Comparison of ENCODE assay signal across 23 cellular contexts in genomic region chr1:211313392-211313791, GRCh38. TPM values are rescaled to one million over a fixed set of nuclear protein-coding genes. Genes with fewer than 3 reads are reported as not detected.
DNase-seq lines count a peak whose midpoint lies in the region; ATAC-seq and TF ChIP-seq lines count a peak whose summit lies in the region.
"Had no signal": no experiment of that assay in that cellular context is flagged by ENCODE, and none has a peak within 500 bp of the region (broad histone marks: within the 10 kb centered on the region; RNA-seq: fewer than 3 reads in every experiment).

No MANE protein-coding gene starts in this region.

- peaks cover 19% of the 10 kb centered on the region for H3K36me3 Mint-ChIP-seq in natural killer cell
- H3K36me3 Mint-ChIP-seq in natural killer cell treated with Interleukin-12 subunit alpha and Interleukin-12 subunit beta and Interleukin-15 and Interleukin-18, amount 100 ng/mL, for 72 hours = peaks cover 14% of the 10 kb centered on the region
- H3K36me3 Mint-ChIP-seq in T-cell = peaks cover 23% of the 10 kb centered on the region
- peaks cover 8 to 15% (median 9%) of the 10 kb centered on the region in 5 donors for H3K36me3 Mint-ChIP-seq in naive thymus-derived CD4-positive, alpha-beta T cell
- H3K36me3 Mint-ChIP-seq in Caco-2 (ENCODE audit: insufficient read depth, unreplicated experiment) = peaks cover 12% of the 10 kb centered on the region

- H3K4me1 ChIP-seq in naive thymus-derived CD4-positive, alpha-beta T cell (ENCODE audit: control insufficient read depth in 2 of 2, insufficient read depth in 2 of 2, low read length in 2 of 2) = no peaks in the 10 kb centered on the region
- H3K4me1 ChIP-seq in Caco-2 = no peaks in the 10 kb centered on the region

- H3K27me3 ChIP-seq in naive thymus-derived CD4-positive, alpha-beta T cell (ENCODE audit: control insufficient read depth in 2 of 2, insufficient read depth in 2 of 2, low read length in 2 of 2) = no peaks in the 10 kb centered on the region
- H3K27me3 ChIP-seq in Caco-2 (replicated peaks; ENCODE audit: control insufficient read depth, insufficient read depth, low read length) = no peaks in the 10 kb centered on the region
- H3K27me3 ChIP-seq: MG63 had no signal

- ATAC-seq in natural killer cell (no peak), T-cell (replicated peaks in 1 of 4) (no peak)
- no peak for ATAC-seq in natural killer cell treated with Interleukin-12 subunit alpha and Interleukin-12 subunit beta and Interleukin-15 and Interleukin-18, amount 100 ng/mL, for 72 hours
- no peak for ATAC-seq in naive thymus-derived CD4-positive, alpha-beta T cell

- intact Hi-C loops in natural killer cell (cut with micrococcal nuclease) (no loop called here), Caco-2 (cut with micrococcal nuclease; ENCODE audit: unreplicated experiment) (no loop called here)
- intact Hi-C loops in naive thymus-derived CD4-positive, alpha-beta T cell (cut with micrococcal nuclease) = no loop called here

- H3K36me3 ChIP-seq in naive thymus-derived CD4-positive, alpha-beta T cell (ENCODE audit: control insufficient read depth in 2 of 3, insufficient read depth in 3 of 3, low read length in 3 of 3) = peaks cover 0 to 17% (median 3%) of the 10 kb centered on the region in 3 experiments
- H3K36me3 ChIP-seq in Caco-2 (ENCODE audit: control insufficient read depth, insufficient read depth, low read length) = no peaks in the 10 kb centered on the region

- H3K4me3 ChIP-seq in naive thymus-derived CD4-positive, alpha-beta T cell (ENCODE audit: low read length) = no peak overlapping the region
- H3K4me3 ChIP-seq in Caco-2 (ENCODE audit: low read depth, low read length) = no peak overlapping the region
- H3K4me3 ChIP-seq: MG63, SK-N-MC had no signal

- H3K4me3 Mint-ChIP-seq in natural killer cell = no peak overlapping the region
- no peak overlapping the region for H3K4me3 Mint-ChIP-seq in natural killer cell treated with Interleukin-12 subunit alpha and Interleukin-12 subunit beta and Interleukin-15 and Interleukin-18, amount 100 ng/mL, for 72 hours
- no peak overlapping the region for H3K4me3 Mint-ChIP-seq in T-cell
- H3K4me3 Mint-ChIP-seq in naive thymus-derived CD4-positive, alpha-beta T cell = no peak overlapping the region
- H3K4me3 Mint-ChIP-seq in Caco-2 (ENCODE audit: unreplicated experiment) = no peak overlapping the region
- H3K4me3 Mint-ChIP-seq: HFFc6, IgD-negative memory B cell had no signal

- H3K27me3 Mint-ChIP-seq in natural killer cell (ENCODE audit: low read depth in 2 of 2) = no peaks in the 10 kb centered on the region
- H3K27me3 Mint-ChIP-seq in natural killer cell treated with Interleukin-12 subunit alpha and Interleukin-12 subunit beta and Interleukin-15 and Interleukin-18, amount 100 ng/mL, for 72 hours = no peaks in the 10 kb centered on the region
- no peaks in the 10 kb centered on the region for H3K27me3 Mint-ChIP-seq in T-cell
- H3K27me3 Mint-ChIP-seq in naive thymus-derived CD4-positive, alpha-beta T cell = no peaks in the 10 kb centered on the region
- H3K27me3 Mint-ChIP-seq in Caco-2 (ENCODE audit: insufficient read depth, unreplicated experiment) = no peaks in the 10 kb centered on the region
- H3K27me3 Mint-ChIP-seq: IgD-negative memory B cell had no signal

- H3K4me1 Mint-ChIP-seq in natural killer cell (peaks cover 0 to 7% of the 10 kb centered on the region in 2 donors), T-cell (peaks cover 0 to 7% (median 7%) of the 10 kb centered on the region in 3 donors), Caco-2 (ENCODE audit: low read depth, unreplicated experiment) (no peaks in the 10 kb centered on the region)
- no peaks in the 10 kb centered on the region for H3K4me1 Mint-ChIP-seq in natural killer cell treated with Interleukin-12 subunit alpha and Interleukin-12 subunit beta and Interleukin-15 and Interleukin-18, amount 100 ng/mL, for 72 hours (ENCODE audit: low read depth in 2 of 2)
- peaks cover 0 to 16% (median 9%) of the 10 kb centered on the region in 7 donors for H3K4me1 Mint-ChIP-seq in naive thymus-derived CD4-positive, alpha-beta T cell

- H3K9me3 Mint-ChIP-seq in natural killer cell = no peaks in the 10 kb centered on the region
- no peaks in the 10 kb centered on the region for H3K9me3 Mint-ChIP-seq in natural killer cell treated with Interleukin-12 subunit alpha and Interleukin-12 subunit beta and Interleukin-15 and Interleukin-18, amount 100 ng/mL, for 72 hours
- H3K9me3 Mint-ChIP-seq in T-cell = no peaks in the 10 kb centered on the region
- no peaks in the 10 kb centered on the region for H3K9me3 Mint-ChIP-seq in naive thymus-derived CD4-positive, alpha-beta T cell
- H3K9me3 Mint-ChIP-seq in Caco-2 (ENCODE audit: unreplicated experiment) = no peaks in the 10 kb centered on the region
- H3K9me3 Mint-ChIP-seq: HFFc6, IgD-negative memory B cell had no signal

- DNase-seq in natural killer cell = no peak
- no peak for DNase-seq in natural killer cell treated with Interleukin-12 subunit alpha and Interleukin-12 subunit beta and Interleukin-15 and Interleukin-18, amount 100 ng/mL, for 72 hours (ENCODE audit: low spot score)
- DNase-seq in T-cell = no peak
- no peak for DNase-seq in naive thymus-derived CD4-positive, alpha-beta T cell
- DNase-seq in NCI-H187 treated with DMSO at 0.1 percent for 48 hours (lab: John Stamatoyannopoulos, UW) = no peak
- DNase-seq in LoVo (ENCODE audit: low spot score) = no peak
- DNase-seq in Caco-2 = no peak
- DNase-seq: AML-193, COR-L47, HFFc6, Karpas-422, MG63, NCI-H1048, NCI-H1436 treated with DMSO at 0.1 percent for 48 hours, NCI-H2029 treated with DMSO at 0.1 percent for 48 hours, NCI-H510A treated with DMSO at 0.1 percent for 48 hours, NCI-H774, OCI-M1, Right ventricle myocardium superior had no signal

- TF ChIP-seq CTCF in natural killer cell (IDR thresholded peaks at IDR 0.05) = no peak
- no peak for TF ChIP-seq CTCF in Caco-2 (IDR thresholded peaks at IDR 0.05; ENCODE audit: insufficient read depth in 1 of 2, low read depth in 1 of 2, low read length in 1 of 2, severe bottlenecking in 1 of 2, unreplicated experiment in 1 of 2)

- no TSS peak for BruUV-seq in Caco-2 (replicated peaks; lab: Mats Ljungman, UMichigan)

- H3K9me3 ChIP-seq in naive thymus-derived CD4-positive, alpha-beta T cell (ENCODE audit: control insufficient read depth in 2 of 3, low read length in 3 of 3) = no peaks in the 10 kb centered on the region
- no peaks in the 10 kb centered on the region for H3K9me3 ChIP-seq in Caco-2
- H3K9me3 ChIP-seq: MG63 had no signal

- CTCF ChIA-PET in T-cell (lab: Charles Lee) = no interaction called here
- CTCF ChIA-PET in naive thymus-derived CD4-positive, alpha-beta T cell (lab: Charles Lee) = interaction anchor here (1.1 kb wide), 1 partner anchor 156 kb away, joined by 4 read pairs; no protein-coding TSS in a partner anchor
- CTCF ChIA-PET in Caco-2 (lab: Charles Lee) = no interaction called here

- no peak overlapping the region for H3K27ac ChIP-seq in naive thymus-derived CD4-positive, alpha-beta T cell (ENCODE audit: low read depth, low read length)
- H3K27ac ChIP-seq: C4-2B, HL-60, SK-N-MC had no signal

- POLR2A ChIA-PET in T-cell (lab: Charles Lee) = no interaction called here
- POLR2A ChIA-PET in naive thymus-derived CD4-positive, alpha-beta T cell (lab: Charles Lee) = no interaction called here
- POLR2A ChIA-PET in Caco-2 (lab: Charles Lee) = no interaction called here

- H3K27ac Mint-ChIP-seq in natural killer cell (peak overlapping the region; percentile 9 to 50), T-cell (peak overlapping the region; percentile 60 to 81), Caco-2 (ENCODE audit: unreplicated experiment) (no peak overlapping the region)
- no peak overlapping the region for H3K27ac Mint-ChIP-seq in natural killer cell treated with Interleukin-12 subunit alpha and Interleukin-12 subunit beta and Interleukin-15 and Interleukin-18, amount 100 ng/mL, for 72 hours
- peak overlapping the region in 6 of 9 donors; percentile 6 to 82 (median 29) for H3K27ac Mint-ChIP-seq in naive thymus-derived CD4-positive, alpha-beta T cell
- H3K27ac Mint-ChIP-seq: HFFc6 had no signal

RNA-seq across cellular contexts. Expression of gene TRAF5, which starts 13.2 kb away (rescaled TPM):
- total RNA-seq in natural killer cell (10 to 100 TPM; 52.3 to 74.4 (median 55.6) TPM), T-cell (10 to 100 TPM; 49.5 to 64.5 (median 57.2) TPM), Caco-2 (2022) (8.5 and 8.8 TPM in 2 replicates)
- 10 to 100 TPM; 27.8 to 46.7 TPM for total RNA-seq in natural killer cell treated with Interleukin-12 subunit alpha and Interleukin-12 subunit beta and Interleukin-15 and Interleukin-18, amount 100 ng/mL, for 72 hours
- 10 to 100 TPM; 36.2 to 72.2 (median 55.8) TPM for total RNA-seq in naive thymus-derived CD4-positive, alpha-beta T cell
- 10 to 100 TPM; 19.1 to 29.0 TPM for polyA plus RNA-seq in naive thymus-derived CD4-positive, alpha-beta T cell

RNA-seq across cellular contexts. Expression of gene RCOR3, which starts 54.2 kb away (rescaled TPM):
- total RNA-seq in natural killer cell = 10 to 100 TPM; 70.9 to 99.2 (median 78.6) TPM
- total RNA-seq in natural killer cell treated with Interleukin-12 subunit alpha and Interleukin-12 subunit beta and Interleukin-15 and Interleukin-18, amount 100 ng/mL, for 72 hours = 10 to 100 TPM; 42.1 to 63.0 TPM
- 10 to 100 TPM; 58.2 to 72.4 (median 62.2) TPM for total RNA-seq in T-cell
- 10 to 100 TPM; 42.3 to 98.0 (median 82.8) TPM for total RNA-seq in naive thymus-derived CD4-positive, alpha-beta T cell
- polyA plus RNA-seq in naive thymus-derived CD4-positive, alpha-beta T cell = 10 to 100 TPM; 26.8 to 31.1 TPM
- total RNA-seq in Caco-2 (2022) = 42.3 TPM in 2 replicates

Comparison
In these comparisons a context has a peak if more than half of its experiments do, and no peak if none do; other contexts are left out.
1. H3K27ac Mint-ChIP-seq: peak in natural killer cell (2 of 2), T-cell (2 of 2) and naive thymus-derived CD4-positive, alpha-beta T cell (6 of 9); none in natural killer cell treated with Interleukin-12 subunit alpha and Interleukin-12 subunit beta and Interleukin-15 and Interleukin-18, amount 100 ng/mL, for 72 hours (0 of 2) and Caco-2 (single experiment).